In genomic region chr3:44501971-44502370, GRCh38 we compare ENCODE assay signal across 18 cellular contexts. TPM values are rescaled to one million over a fixed set of nuclear protein-coding genes. Genes with fewer than 3 reads are reported as not detected.
DNase-seq lines count a peak whose midpoint lies in the region; FAIRE-seq and TF ChIP-seq lines count a peak whose summit lies in the region.
"Had no signal": no experiment of that assay in that cellular context is flagged by ENCODE, and none has a peak within 500 bp of the region (broad histone marks: within the 10 kb centered on the region; RNA-seq: fewer than 3 reads in every experiment).

No MANE protein-coding gene starts in this region.

- no peak for DNase-seq in astrocyte (ENCODE audit: low read depth)
- no peak for DNase-seq in endothelial cell (ENCODE audit: low spot score)
- peak; percentile 67 for DNase-seq in iris pigment epithelial cell (ENCODE audit: low read depth)
- DNase-seq in OCI-LY7 (ENCODE audit: low spot score): no peak
- DNase-seq in NCI-H510A treated with DMSO at 0.1 percent for 48 hours (lab: John Stamatoyannopoulos, UW): no peak
- no peak for DNase-seq in anterior cingulate cortex (lab: John Stamatoyannopoulos, UW)
- DNase-seq in NCI-H1436 treated with DMSO at 0.1 percent for 48 hours (lab: John Stamatoyannopoulos, UW): no peak
- DNase-seq: BE2C; Caco-2; CD8-positive, alpha-beta memory T cell; GF-D8 had no signal

- intact Hi-C loops in OCI-LY7 (cut with micrococcal nuclease; ENCODE audit: unreplicated experiment): no loop called here

- H3K9me3 ChIP-seq in BLaER1 (peaks cover 95% of the 10 kb centered on the region), astrocyte (ENCODE audit: insufficient read depth, low read depth, low read length) (peaks cover 35% of the 10 kb centered on the region), OCI-LY7 (ENCODE audit: low read length) (peaks cover 10% of the 10 kb centered on the region; the same call in 1 of the 2 replicates)
- H3K9me3 ChIP-seq: BE2C had no signal

- no peaks in the 10 kb centered on the region for H3K27me3 Mint-ChIP-seq in astrocyte (ENCODE audit: low read depth, unreplicated experiment)
- peaks cover 3% of the 10 kb centered on the region for H3K27me3 Mint-ChIP-seq in endothelial cell (ENCODE audit: unreplicated experiment)
- H3K27me3 Mint-ChIP-seq: CD8-positive, alpha-beta memory T cell had no signal

- no peaks in the 10 kb centered on the region for H3K27me3 ChIP-seq in BLaER1
- no peaks in the 10 kb centered on the region for H3K27me3 ChIP-seq in astrocyte (ENCODE audit: insufficient read depth, low read length)
- H3K27me3 ChIP-seq: BE2C had no signal

- H3K4me3 ChIP-seq in BLaER1 (peak overlapping the region; percentile 18; the same call in 1 of the 2 replicates), astrocyte (ENCODE audit: insufficient read depth, low read depth, low read length) (no peak overlapping the region), OCI-LY7 (ENCODE audit: low read depth, low read length, poor library complexity, severe bottlenecking) (no peak overlapping the region)
- H3K4me3 ChIP-seq: HAP-1 had no signal

- TF ChIP-seq CTCF in astrocyte (IDR thresholded peaks at IDR 0.05; ENCODE audit: insufficient read depth, low read depth, low read length) (no peak), endothelial cell (IDR thresholded peaks at IDR 0.05; ENCODE audit: unreplicated experiment) (no peak), OCI-LY7 (conservative IDR thresholded peaks at IDR 0.05; ENCODE audit: low read length) (no peak)

- POLR2A ChIA-PET in OCI-LY7 (lab: Charles Lee): no interaction called here

- H3K9me3 Mint-ChIP-seq in astrocyte (ENCODE audit: unreplicated experiment) (peaks cover 32% of the 10 kb centered on the region), endothelial cell (ENCODE audit: unreplicated experiment) (peaks cover 22% of the 10 kb centered on the region)

- H3K79me2 ChIP-seq in astrocyte (ENCODE audit: insufficient read depth, low read length) (peaks cover 35% of the 10 kb centered on the region), OCI-LY7 (ENCODE audit: insufficient read depth, low read depth, low read length) (no peaks in the 10 kb centered on the region)

- no peak overlapping the region for H3K4me2 ChIP-seq in BLaER1
- H3K4me2 ChIP-seq in astrocyte (ENCODE audit: low read length): no peak overlapping the region
- H3K4me2 ChIP-seq in OCI-LY7 (ENCODE audit: low read length): no peak overlapping the region

- H3K36me3 Mint-ChIP-seq in astrocyte (ENCODE audit: low read depth, unreplicated experiment) (peaks cover 42% of the 10 kb centered on the region), endothelial cell (ENCODE audit: low read depth, unreplicated experiment) (peaks cover 71% of the 10 kb centered on the region)

- no TSS peak for BruUV-seq in OCI-LY7 (replicated peaks; lab: Mats Ljungman, UMichigan)

- no peak for FAIRE-seq in astrocyte (lab: Jason Lieb, UNC)
- FAIRE-seq: A204.1, GM19239, H1, HTR-8/SVneo had no signal

- H3K4me1 ChIP-seq in BLaER1: no peaks in the 10 kb centered on the region
- no peaks in the 10 kb centered on the region for H3K4me1 ChIP-seq in astrocyte (ENCODE audit: insufficient read depth, low read length)
- no peaks in the 10 kb centered on the region for H3K4me1 ChIP-seq in OCI-LY7 (ENCODE audit: insufficient read depth, low read length, poor library complexity, severe bottlenecking)
- H3K4me1 ChIP-seq: BE2C, Caco-2, HAP-1 had no signal

- H3K36me3 ChIP-seq in BLaER1: peaks cover 85% of the 10 kb centered on the region
- H3K36me3 ChIP-seq in astrocyte (ENCODE audit: insufficient read depth, low read length): peaks cover 3% of the 10 kb centered on the region
- peaks cover 11% of the 10 kb centered on the region; the same call in 1 of the 2 replicates for H3K36me3 ChIP-seq in OCI-LY7 (ENCODE audit: insufficient read depth, low read length)
- H3K36me3 ChIP-seq: BE2C had no signal

- H3K9me2 ChIP-seq in OCI-LY7 (ENCODE audit: insufficient read depth, low read length): no peaks in the 10 kb centered on the region

- H2AFZ ChIP-seq in astrocyte (ENCODE audit: low read depth, low read length) (no peak overlapping the region), OCI-LY7 (ENCODE audit: low read length) (no peak overlapping the region)

- no peaks in the 10 kb centered on the region; the same call in 1 of the 2 replicates for H4K20me1 ChIP-seq in BLaER1
- H4K20me1 ChIP-seq in astrocyte (ENCODE audit: insufficient read depth, low read length): peaks cover 3% of the 10 kb centered on the region
- H4K20me1 ChIP-seq in OCI-LY7 (ENCODE audit: insufficient read depth, low read length): no peaks in the 10 kb centered on the region

- CTCF ChIA-PET in OCI-LY7 (lab: Charles Lee; ENCODE audit: unreplicated experiment): no interaction called here

- H3K27ac ChIP-seq in BLaER1: no peak overlapping the region
- no peak overlapping the region for H3K27ac ChIP-seq in astrocyte (ENCODE audit: low read depth, low read length)
- H3K27ac ChIP-seq in OCI-LY7 (ENCODE audit: low read depth, low read length, poor library complexity, severe bottlenecking): no peak overlapping the region

- peak overlapping the region; percentile 43 for H3K4me3 Mint-ChIP-seq in astrocyte (ENCODE audit: unreplicated experiment)
- peak overlapping the region; percentile 75 for H3K4me3 Mint-ChIP-seq in endothelial cell (ENCODE audit: unreplicated experiment)
- H3K4me3 Mint-ChIP-seq: CD14-positive monocyte; CD8-positive, alpha-beta memory T cell had no signal

- H3K9ac ChIP-seq in BLaER1 (no peak overlapping the region), astrocyte (ENCODE audit: low read length) (no peak overlapping the region)

- peaks cover 17% of the 10 kb centered on the region for H3K4me1 Mint-ChIP-seq in astrocyte (ENCODE audit: low read depth, unreplicated experiment)
- peaks cover 3% of the 10 kb centered on the region for H3K4me1 Mint-ChIP-seq in endothelial cell (ENCODE audit: unreplicated experiment)
- H3K4me1 Mint-ChIP-seq: CD14-positive monocyte had no signal

- peak overlapping the region; percentile 86 for H3K27ac Mint-ChIP-seq in astrocyte (ENCODE audit: unreplicated experiment)
- no peak overlapping the region for H3K27ac Mint-ChIP-seq in endothelial cell (ENCODE audit: unreplicated experiment)
- H3K27ac Mint-ChIP-seq: CD14-positive monocyte had no signal

RNA-seq across cellular contexts. Expression of gene ZNF445, which starts 24.5 kb away (rescaled TPM):
- total RNA-seq in astrocyte (20.9 and 21.3 TPM in 2 replicates), endothelial cell (ENCODE audit: unreplicated experiment) (31.5 TPM), OCI-LY7 (2022) (11.7 and 13.4 TPM in 2 replicates)
- total RNA-seq in OCI-LY7 (2014; rRNA removed; shearing (Covaris generic)): 3.4 TPM in 2 replicates

RNA-seq across cellular contexts. Expression of gene ZKSCAN7, which starts 53.0 kb away (rescaled TPM):
- 4.8 and 5.7 TPM in 2 replicates for total RNA-seq in astrocyte
- 2.2 TPM for total RNA-seq in endothelial cell (ENCODE audit: unreplicated experiment)
- not detected in 2 replicates for total RNA-seq in OCI-LY7 (2014; rRNA removed; shearing (Covaris generic))
- total RNA-seq in OCI-LY7 (2022): not detected in 2 replicates
- total RNA-seq: Caco-2 had no signal
